In the genomic region with DNA sequence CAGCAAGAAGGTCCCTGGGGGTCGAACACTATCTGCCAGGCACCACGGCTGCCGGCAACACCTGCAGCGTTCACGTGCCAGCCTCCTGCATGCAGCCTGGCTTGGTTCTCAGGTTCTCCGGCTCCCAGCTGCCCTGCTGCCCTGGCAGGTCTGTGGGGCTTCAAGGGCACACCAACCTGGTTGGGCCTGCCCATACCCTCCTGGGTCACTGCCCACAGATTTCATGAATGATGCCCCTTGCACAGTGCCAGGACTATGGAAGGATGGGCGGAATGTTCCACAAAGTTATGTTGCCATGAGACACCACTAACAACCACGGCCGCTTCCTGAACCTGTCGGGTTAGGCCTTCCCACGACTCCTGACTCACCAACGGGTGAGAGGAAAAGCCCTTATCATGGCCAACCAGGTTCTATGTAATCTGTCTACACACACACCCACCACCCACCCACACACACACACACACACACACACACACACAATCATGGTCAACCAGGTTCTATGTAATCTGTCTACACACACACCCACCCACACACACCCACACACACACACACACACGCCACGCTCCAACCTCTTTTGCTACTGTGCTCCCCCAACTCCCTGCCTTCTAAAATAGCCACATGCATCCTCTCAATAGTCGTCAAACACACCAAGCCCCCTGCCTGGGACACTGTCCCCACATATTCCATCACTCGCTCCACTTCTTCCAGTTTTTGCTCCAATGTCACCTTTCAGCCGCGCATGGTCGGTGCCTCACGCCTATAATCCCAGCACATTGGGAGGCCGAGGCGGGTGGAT, we compare ENCODE assay signal across 8 cellular contexts.
DNase-seq lines count a peak whose midpoint lies in the region; ATAC-seq and TF ChIP-seq lines count a peak whose summit lies in the region.

No MANE protein-coding gene starts in this region.

- peak; percentile 21 for DNase-seq in COLO829 (ENCODE audit: low spot score)
- DNase-seq in NCI-H2196 (lab: John Stamatoyannopoulos, UW; ENCODE audit: unreplicated experiment) = peak; percentile 79
- peak; percentile 94 for DNase-seq in choroid plexus epithelial cell (ENCODE audit: low read depth)
- no peak for DNase-seq in nephron progenitor cell
- DNase-seq in NCI-H345 (lab: John Stamatoyannopoulos, UW) = no peak
- no peak for DNase-seq in HuH-7 (ENCODE audit: low spot score)

- no peak overlapping the region for H3K4me3 ChIP-seq in choroid plexus epithelial cell (ENCODE audit: low read depth, low read length)

- H3K36me3 Mint-ChIP-seq in nephron progenitor cell (ENCODE audit: low read depth) = no peaks in the 10 kb centered on the region

- TF ChIP-seq CTCF in choroid plexus epithelial cell (conservative IDR thresholded peaks at IDR 0.05; ENCODE audit: low read depth, low read length) (no peak), nephron progenitor cell (IDR thresholded peaks at IDR 0.05) (no peak)

- H3K9me3 Mint-ChIP-seq in nephron progenitor cell = no peaks in the 10 kb centered on the region

- no peaks in the 10 kb centered on the region for H3K27me3 Mint-ChIP-seq in nephron progenitor cell (ENCODE audit: low read depth, poor library complexity)

- H3K27ac Mint-ChIP-seq in nephron progenitor cell = peak overlapping the region; percentile 94

- peaks cover 73% of the 10 kb centered on the region for H3K4me1 Mint-ChIP-seq in nephron progenitor cell

- ATAC-seq in HG02623 (IDR thresholded peaks at IDR 0.05; ENCODE audit: unreplicated experiment) (no peak), GM21381 (IDR thresholded peaks at IDR 0.05; ENCODE audit: unreplicated experiment) (no peak)

- H3K4me3 Mint-ChIP-seq in nephron progenitor cell = no peak overlapping the region

Comparison
In these comparisons a context has a peak if more than half of its experiments do, and no peak if none do; other contexts are left out.
1. DNase-seq: peak in COLO829 (single experiment), NCI-H2196 (single experiment) and choroid plexus epithelial cell (single experiment); none in nephron progenitor cell (single experiment), NCI-H345 (single experiment) and HuH-7 (single experiment).